8 cellular contexts compared by ENCODE assay signal in the genomic region with DNA sequence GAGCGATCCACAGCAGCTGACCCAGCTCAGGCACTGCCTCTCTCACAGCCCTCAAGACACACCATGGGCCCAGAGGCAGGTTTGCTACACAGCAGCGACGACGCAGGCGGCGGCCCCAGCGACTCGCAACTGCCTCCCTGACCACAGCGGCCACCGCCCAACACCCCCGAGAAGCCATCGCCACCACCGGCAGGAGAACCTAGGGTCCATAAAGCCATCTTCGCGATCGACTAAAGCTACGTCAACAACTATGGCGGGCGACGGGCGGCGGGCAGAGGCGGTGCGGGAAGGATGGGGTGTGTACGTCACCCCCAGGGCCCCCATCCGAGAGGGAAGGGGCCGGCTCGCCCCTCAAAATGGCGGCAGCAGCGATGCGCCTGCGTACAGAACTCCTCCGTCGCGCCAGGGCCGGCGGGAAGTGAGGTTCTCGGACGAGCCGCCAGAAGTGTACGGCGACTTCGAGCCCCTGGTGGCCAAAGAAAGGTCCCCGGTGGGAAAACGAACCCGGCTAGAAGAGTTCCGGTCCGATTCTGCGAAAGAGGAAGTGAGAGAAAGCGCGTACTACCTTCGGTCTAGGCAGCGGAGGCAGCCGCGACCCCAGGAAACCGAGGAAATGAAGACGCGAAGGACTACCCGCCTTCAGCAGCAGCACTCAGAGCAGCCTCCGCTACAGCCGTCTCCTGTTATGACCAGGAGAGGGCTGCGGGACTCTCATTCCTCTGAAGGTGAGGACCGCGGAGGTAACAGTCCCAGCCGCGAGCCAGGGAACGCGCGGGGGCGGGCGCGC. TPM values are rescaled to one million over a fixed set of nuclear protein-coding genes. Genes with fewer than 3 reads are reported as not detected.
A peak's percentile ranks its signal among the peaks of the same experiment; 100 is the strongest.
DNase-seq lines count a peak whose midpoint lies in the region; ATAC-seq and TF ChIP-seq lines count a peak whose summit lies in the region.

A gene with protein sequence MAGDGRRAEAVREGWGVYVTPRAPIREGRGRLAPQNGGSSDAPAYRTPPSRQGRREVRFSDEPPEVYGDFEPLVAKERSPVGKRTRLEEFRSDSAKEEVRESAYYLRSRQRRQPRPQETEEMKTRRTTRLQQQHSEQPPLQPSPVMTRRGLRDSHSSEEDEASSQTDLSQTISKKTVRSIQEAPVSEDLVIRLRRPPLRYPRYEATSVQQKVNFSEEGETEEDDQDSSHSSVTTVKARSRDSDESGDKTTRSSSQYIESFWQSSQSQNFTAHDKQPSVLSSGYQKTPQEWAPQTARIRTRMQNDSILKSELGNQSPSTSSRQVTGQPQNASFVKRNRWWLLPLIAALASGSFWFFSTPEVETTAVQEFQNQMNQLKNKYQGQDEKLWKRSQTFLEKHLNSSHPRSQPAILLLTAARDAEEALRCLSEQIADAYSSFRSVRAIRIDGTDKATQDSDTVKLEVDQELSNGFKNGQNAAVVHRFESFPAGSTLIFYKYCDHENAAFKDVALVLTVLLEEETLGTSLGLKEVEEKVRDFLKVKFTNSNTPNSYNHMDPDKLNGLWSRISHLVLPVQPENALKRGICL (plus strand): TSS at position 33 of the 787 bp plus-strand sequence. CDS start 218 bp downstream, at position 251.

- no peaks in the 10 kb centered on the region for H3K9me3 Mint-ChIP-seq in T-helper 1 cell treated with Interleukin-12 subunit alpha and Interleukin-12 subunit beta and Interleukin-4 antibody, amounts not matched to agents 30 μg/mL and 1 μg/mL, for 36 hours
- H3K9me3 Mint-ChIP-seq in progenitor cell of endocrine pancreas (ENCODE audit: low read depth), result no peaks in the 10 kb centered on the region

- peak; percentile 49 for TF ChIP-seq CTCF in progenitor cell of endocrine pancreas (IDR thresholded peaks at IDR 0.05; ENCODE audit: unreplicated experiment)

- H3K27me3 Mint-ChIP-seq in T-helper 1 cell treated with Interleukin-12 subunit alpha and Interleukin-12 subunit beta and Interleukin-4 antibody, amounts not matched to agents 30 μg/mL and 1 μg/mL, for 36 hours (ENCODE audit: low read depth), result no peaks in the 10 kb centered on the region
- H3K27me3 Mint-ChIP-seq in progenitor cell of endocrine pancreas, result no peaks in the 10 kb centered on the region

- peak; percentile 73 for ATAC-seq in HG02885 (IDR thresholded peaks at IDR 0.05; ENCODE audit: poor library complexity, unreplicated experiment)
- ATAC-seq in left cardiac atrium, result peak; percentile 94 to 96

- intact Hi-C loops in left cardiac atrium (cut with DNase I), result loop anchor here in 1 of 2 donors (10.0 kb wide), 1 partner anchor 72 kb away; a partner anchor contains a TSS

- peaks cover 38% of the 10 kb centered on the region for H3K4me1 Mint-ChIP-seq in T-helper 1 cell treated with Interleukin-12 subunit alpha and Interleukin-12 subunit beta and Interleukin-4 antibody, amounts not matched to agents 30 μg/mL and 1 μg/mL, for 36 hours (ENCODE audit: low read depth)
- H3K4me1 Mint-ChIP-seq in progenitor cell of endocrine pancreas (ENCODE audit: low read depth), result peaks cover 26% of the 10 kb centered on the region

- peak within 1 kb of the TSS; percentile 99 for H3K27ac Mint-ChIP-seq in T-helper 1 cell treated with Interleukin-12 subunit alpha and Interleukin-12 subunit beta and Interleukin-4 antibody, amounts not matched to agents 30 μg/mL and 1 μg/mL, for 36 hours
- H3K27ac Mint-ChIP-seq in progenitor cell of endocrine pancreas, result peak within 1 kb of the TSS; percentile 100

- H3K4me3 Mint-ChIP-seq in T-helper 1 cell treated with Interleukin-12 subunit alpha and Interleukin-12 subunit beta and Interleukin-4 antibody, amounts not matched to agents 30 μg/mL and 1 μg/mL, for 36 hours, result peak within 1 kb of the TSS; percentile 92
- peak within 1 kb of the TSS; percentile 96 for H3K4me3 Mint-ChIP-seq in progenitor cell of endocrine pancreas (ENCODE audit: low read depth)

- peak; percentile 66 for TF ChIP-seq POLR2A in GM15510 (IDR thresholded peaks at IDR 0.05; ENCODE audit: borderline replicate concordance, extremely low read depth, insufficient read length)

- DNase-seq in NCI-H1694 (lab: John Stamatoyannopoulos, UW) (peak; percentile 99), amniotic stem cell (lab: John Stamatoyannopoulos, UW) (peak; percentile 94), left cardiac atrium (peak; percentile 98), progenitor cell of endocrine pancreas (ENCODE audit: low spot score, unreplicated experiment) (peak; percentile 93), ureter (ENCODE audit: low spot score) (peak; percentile 98)

- peaks cover 14% of the 10 kb centered on the region for H3K36me3 Mint-ChIP-seq in T-helper 1 cell treated with Interleukin-12 subunit alpha and Interleukin-12 subunit beta and Interleukin-4 antibody, amounts not matched to agents 30 μg/mL and 1 μg/mL, for 36 hours (ENCODE audit: low read depth)
- H3K36me3 Mint-ChIP-seq in progenitor cell of endocrine pancreas (ENCODE audit: insufficient read depth), result no peaks in the 10 kb centered on the region

RNA-seq across cellular contexts. Expression of the gene that starts here (rescaled TPM):
- total RNA-seq in left cardiac atrium, result 10 to 100 TPM; 48.3 to 50.4 TPM
- total RNA-seq in progenitor cell of endocrine pancreas, result 29.5 and 32.0 TPM in 2 replicates
- 51.5 TPM for total RNA-seq in ureter

Comparison
In these comparisons a context has a peak if more than half of its experiments do, and no peak if none do; other contexts are left out.
1. Peak in every context shown above with its lines: DNase-seq and ATAC-seq.